ENCODE assay signal across 12 cellular contexts in the genomic region with DNA sequence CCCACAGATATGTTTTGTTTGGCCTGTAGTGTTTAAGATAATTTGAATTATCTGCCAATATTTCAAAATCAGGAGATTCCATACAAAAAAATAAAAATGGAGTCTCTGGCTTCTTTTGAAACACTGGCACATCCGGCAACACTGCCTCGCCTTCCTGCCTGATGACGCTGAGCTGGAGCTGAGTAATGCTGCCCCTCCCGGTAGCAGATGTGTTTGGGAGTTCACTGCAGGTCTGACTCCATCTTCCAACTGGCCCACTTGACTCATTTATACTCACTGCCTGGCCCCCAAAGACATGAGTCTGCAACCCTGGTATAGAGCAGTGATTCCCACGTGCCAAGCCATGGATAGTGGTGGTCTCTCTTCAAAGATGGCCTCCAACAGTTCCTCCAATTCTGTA. TPM values are rescaled to one million over a fixed set of nuclear protein-coding genes. Genes with fewer than 3 reads are reported as not detected.
DNase-seq lines count a peak whose midpoint lies in the region; ATAC-seq and TF ChIP-seq lines count a peak whose summit lies in the region.
"Had no signal": no experiment of that assay in that cellular context is flagged by ENCODE, and none has a peak within 500 bp of the region (broad histone marks: within the 10 kb centered on the region; RNA-seq: fewer than 3 reads in every experiment).

No MANE protein-coding gene starts in this region.

- POLR2A ChIA-PET in activated CD4-positive, alpha-beta T cell treated with anti-CD3 and anti-CD28 coated beads for 36 hours (lab: Charles Lee) = no interaction called here

- peaks cover 56% of the 10 kb centered on the region for H3K36me3 Mint-ChIP-seq in nephron progenitor cell (ENCODE audit: low read depth)
- peaks cover 31% of the 10 kb centered on the region for H3K36me3 Mint-ChIP-seq in activated CD4-positive, alpha-beta T cell treated with anti-CD3 and anti-CD28 coated beads for 36 hours (ENCODE audit: low read depth)

- H3K9me3 Mint-ChIP-seq in nephron progenitor cell = no peaks in the 10 kb centered on the region
- no peaks in the 10 kb centered on the region for H3K9me3 Mint-ChIP-seq in activated CD4-positive, alpha-beta T cell treated with anti-CD3 and anti-CD28 coated beads for 36 hours (ENCODE audit: low read depth)

- no peaks in the 10 kb centered on the region for H3K36me3 ChIP-seq in colonic mucosa
- H3K36me3 ChIP-seq: uterus had no signal

- intact Hi-C loops in activated CD4-positive, alpha-beta T cell treated with anti-CD3 and anti-CD28 coated beads for 36 hours (cut with DNase I, micrococcal nuclease) = no loop called here
- intact Hi-C loops in colonic mucosa (cut with DNase I) = no loop called here

- no peak for ATAC-seq in GM21381 (IDR thresholded peaks at IDR 0.05; ENCODE audit: unreplicated experiment)
- no peak for ATAC-seq in activated CD4-positive, alpha-beta T cell treated with anti-CD3 and anti-CD28 coated beads for 36 hours

- CTCF ChIA-PET in activated CD4-positive, alpha-beta T cell treated with anti-CD3 and anti-CD28 coated beads for 36 hours (lab: Charles Lee) = no interaction called here

- no peaks in the 10 kb centered on the region for H3K9me3 ChIP-seq in colonic mucosa
- H3K9me3 ChIP-seq: uterus had no signal

- no peak overlapping the region for H3K27ac ChIP-seq in colonic mucosa
- H3K27ac ChIP-seq: uterus had no signal

- H3K27me3 Mint-ChIP-seq in nephron progenitor cell (ENCODE audit: low read depth, poor library complexity) = no peaks in the 10 kb centered on the region
- no peaks in the 10 kb centered on the region for H3K27me3 Mint-ChIP-seq in activated CD4-positive, alpha-beta T cell treated with anti-CD3 and anti-CD28 coated beads for 36 hours

- no peaks in the 10 kb centered on the region for H3K4me1 ChIP-seq in colonic mucosa
- H3K4me1 ChIP-seq: uterus had no signal

- H3K9ac ChIP-seq in colonic mucosa (ENCODE audit: low read depth in 2 of 2, low read length in 2 of 2) = no peak overlapping the region

- H3K4me3 Mint-ChIP-seq in nephron progenitor cell = no peak overlapping the region
- H3K4me3 Mint-ChIP-seq in activated CD4-positive, alpha-beta T cell treated with anti-CD3 and anti-CD28 coated beads for 36 hours = no peak overlapping the region

- no peaks in the 10 kb centered on the region for H3K27me3 ChIP-seq in colonic mucosa
- H3K27me3 ChIP-seq: uterus had no signal

- no peaks in the 10 kb centered on the region for H3K4me1 Mint-ChIP-seq in nephron progenitor cell
- H3K4me1 Mint-ChIP-seq in activated CD4-positive, alpha-beta T cell treated with anti-CD3 and anti-CD28 coated beads for 36 hours = no peaks in the 10 kb centered on the region

- H3K4me3 ChIP-seq in colonic mucosa = no peak overlapping the region
- H3K4me3 ChIP-seq: uterus had no signal

- DNase-seq in COLO829 (ENCODE audit: low spot score) = peak; percentile 87
- peak; percentile 43 for DNase-seq in NCI-H1694 (lab: John Stamatoyannopoulos, UW)
- peak; percentile 36 to 69 for DNase-seq in dermis microvascular lymphatic vessel endothelial cell (ENCODE audit: low read depth in 2 of 2)
- no peak for DNase-seq in nephron progenitor cell
- no peak for DNase-seq in activated CD4-positive, alpha-beta T cell treated with anti-CD3 and anti-CD28 coated beads for 36 hours
- no peak for DNase-seq in colonic mucosa
- DNase-seq in NCI-H1417 (lab: John Stamatoyannopoulos, UW) = no peak
- DNase-seq: activated effector memory CD4-positive, alpha-beta T cell treated with Interleukin-2 at 50 U/mL for 16 hours; DMS79 treated with DMSO at 0.1 percent for 48 hours; KG1; uterus had no signal

- no peak for TF ChIP-seq CTCF in nephron progenitor cell (IDR thresholded peaks at IDR 0.05)
- no peak for TF ChIP-seq CTCF in colonic mucosa (IDR thresholded peaks at IDR 0.05)

- H3K27ac Mint-ChIP-seq in nephron progenitor cell = peak overlapping the region; percentile 37
- H3K27ac Mint-ChIP-seq in activated CD4-positive, alpha-beta T cell treated with anti-CD3 and anti-CD28 coated beads for 36 hours = no peak overlapping the region

RNA-seq across cellular contexts. Expression of gene CIT, which starts 7.4 kb away (rescaled TPM):
- total RNA-seq in dermis microvascular lymphatic vessel endothelial cell (5.3 and 9.6 TPM in 2 replicates), colonic mucosa (10 to 100 TPM; 12.6 to 42.4 TPM)
- 10 to 100 TPM; 54.6 to 71.5 TPM for total RNA-seq in activated CD4-positive, alpha-beta T cell treated with anti-CD3 and anti-CD28 coated beads for 36 hours

Comparison
In these comparisons a context has a peak if more than half of its experiments do, and no peak if none do; other contexts are left out.
1. DNase-seq: peak in COLO829 (single experiment), NCI-H1694 (single experiment) and dermis microvascular lymphatic vessel endothelial cell (2 of 2); none in nephron progenitor cell (single experiment), activated CD4-positive, alpha-beta T cell treated with anti-CD3 and anti-CD28 coated beads for 36 hours (single experiment), colonic mucosa (single experiment) and NCI-H1417 (0 of 3).